In the genomic region with DNA sequence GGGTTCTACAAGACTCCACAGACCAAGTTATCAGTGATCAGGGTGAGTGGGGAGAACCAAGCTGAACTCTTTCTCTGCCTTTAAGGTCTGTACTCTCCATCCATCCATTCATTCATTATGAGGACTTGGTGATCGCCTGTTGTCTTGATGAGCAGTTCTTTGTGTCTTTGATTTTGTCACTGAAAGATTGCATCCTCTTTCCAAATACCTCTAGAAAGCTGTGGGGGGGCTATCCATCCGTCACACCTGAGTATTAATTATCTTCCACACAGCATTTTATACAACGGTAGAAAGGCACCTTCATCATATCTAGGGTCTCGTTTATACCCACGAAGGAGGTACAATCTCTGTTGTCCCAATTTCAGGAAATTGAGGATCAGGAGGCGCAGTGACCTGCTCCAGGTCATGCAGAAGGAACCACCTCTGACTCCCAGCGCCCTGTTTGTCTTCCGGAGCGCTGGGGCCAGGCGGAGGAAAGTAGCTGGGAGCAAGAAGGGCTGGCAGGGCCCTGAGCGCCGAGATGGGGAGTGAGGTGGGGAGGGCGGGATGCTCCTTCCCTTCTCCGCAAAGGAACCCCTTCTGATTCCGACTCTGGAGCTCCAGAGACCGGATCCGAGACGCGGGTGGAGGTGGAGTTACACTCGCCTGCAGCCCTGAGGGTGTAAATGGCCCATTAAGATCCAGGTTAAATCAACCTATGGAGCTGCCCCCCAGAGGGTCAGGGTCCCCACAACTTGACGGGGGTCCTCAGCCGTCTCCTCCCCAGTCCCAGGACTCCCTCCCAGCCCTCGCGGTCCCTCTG, we compare ENCODE assay signal across 8 cellular contexts. TPM values are rescaled to one million over a fixed set of nuclear protein-coding genes. Genes with fewer than 3 reads are reported as not detected.
A peak's percentile ranks its signal among the peaks of the same experiment; 100 is the strongest.
DNase-seq lines count a peak whose midpoint lies in the region; ATAC-seq and TF ChIP-seq lines count a peak whose summit lies in the region.

No MANE protein-coding gene starts in this region.

- no peaks in the 10 kb centered on the region for H3K36me3 ChIP-seq in iPS-15b (ENCODE audit: control insufficient read depth, insufficient read depth, low read length)

- CTCF ChIA-PET in activated CD8-positive, alpha-beta T cell treated with anti-CD3 and anti-CD28 coated beads for 36 hours (lab: Charles Lee) = interaction anchor here (1.0 to 1.5 kb wide), 3 partner anchors 52 to 263 kb away, joined by 3 to 4 read pairs (median 4); partner anchors contain the start of gene METTL22

- H3K9ac ChIP-seq in iPS-15b (ENCODE audit: low read depth, low read length) = no peak overlapping the region

- peak overlapping the region; percentile 87 for H3K4me3 Mint-ChIP-seq in activated T-cell treated with anti-CD3 and anti-CD28 coated beads, Interleukin-2, amount 50 U/mL, for 24 hours
- peak overlapping the region; percentile 78 for H3K4me3 Mint-ChIP-seq in activated CD8-positive, alpha-beta T cell treated with anti-CD3 and anti-CD28 coated beads for 36 hours

- peak overlapping the region; percentile 82 for H3K4me3 ChIP-seq in iPS-15b (ENCODE audit: low read depth, low read length)

- H3K9me3 ChIP-seq in iPS-15b (ENCODE audit: control insufficient read depth, insufficient read depth, low read length) = no peaks in the 10 kb centered on the region

- H3K36me3 Mint-ChIP-seq in activated T-cell treated with anti-CD3 and anti-CD28 coated beads, Interleukin-2, amount 50 U/mL, for 24 hours (ENCODE audit: low read depth) = peaks cover 4% of the 10 kb centered on the region
- peaks cover 2% of the 10 kb centered on the region for H3K36me3 Mint-ChIP-seq in activated CD8-positive, alpha-beta T cell treated with anti-CD3 and anti-CD28 coated beads for 36 hours (ENCODE audit: low read depth)

- DNase-seq in activated T-cell treated with anti-CD3 and anti-CD28 coated beads, Interleukin-2, amount 50 U/mL, for 24 hours = no peak
- no peak for DNase-seq in activated T-cell treated with anti-CD3 and anti-CD28 coated beads for 4 hours
- DNase-seq in activated CD8-positive, alpha-beta T cell treated with anti-CD3 and anti-CD28 coated beads for 36 hours = no peak
- no peak for DNase-seq in stimulated activated naive CD8-positive, alpha-beta T cell treated with anti-CD3 and anti-CD28 coated beads, Interleukin-15, Interleukin-2, amounts not matched to agents 100 U/mL and 50 U/mL, for 24 hours
- DNase-seq in 8988T = no peak
- no peak for DNase-seq in GM19238 (ENCODE audit: insufficient read length, low spot score)

- H3K27ac Mint-ChIP-seq in activated T-cell treated with anti-CD3 and anti-CD28 coated beads, Interleukin-2, amount 50 U/mL, for 24 hours = peak overlapping the region; percentile 47
- H3K27ac Mint-ChIP-seq in activated CD8-positive, alpha-beta T cell treated with anti-CD3 and anti-CD28 coated beads for 36 hours = no peak overlapping the region

- peaks cover 26% of the 10 kb centered on the region for H3K27me3 ChIP-seq in iPS-15b (ENCODE audit: control insufficient read depth, insufficient read depth, low read length)

- intact Hi-C loops in activated CD8-positive, alpha-beta T cell treated with anti-CD3 and anti-CD28 coated beads for 36 hours (cut with micrococcal nuclease) = no loop called here

- H3K4me1 ChIP-seq in iPS-15b (ENCODE audit: control insufficient read depth, insufficient read depth, low read length) = no peaks in the 10 kb centered on the region

- H3K27me3 Mint-ChIP-seq in activated T-cell treated with anti-CD3 and anti-CD28 coated beads, Interleukin-2, amount 50 U/mL, for 24 hours = no peaks in the 10 kb centered on the region
- H3K27me3 Mint-ChIP-seq in activated CD8-positive, alpha-beta T cell treated with anti-CD3 and anti-CD28 coated beads for 36 hours = no peaks in the 10 kb centered on the region

- no peak for TF ChIP-seq CTCF in activated CD8-positive, alpha-beta T cell treated with anti-CD3 and anti-CD28 coated beads for 36 hours (IDR thresholded peaks at IDR 0.05)

- POLR2A ChIA-PET in activated CD8-positive, alpha-beta T cell treated with anti-CD3 and anti-CD28 coated beads for 36 hours (lab: Charles Lee) = interaction anchor here (1.0 to 1.3 kb wide), 3 partner anchors 9 to 31 kb away, joined by 3 to 4 read pairs (median 3); no protein-coding TSS in a partner anchor

- no peaks in the 10 kb centered on the region for H3K9me3 Mint-ChIP-seq in activated T-cell treated with anti-CD3 and anti-CD28 coated beads, Interleukin-2, amount 50 U/mL, for 24 hours
- H3K9me3 Mint-ChIP-seq in activated CD8-positive, alpha-beta T cell treated with anti-CD3 and anti-CD28 coated beads for 36 hours = no peaks in the 10 kb centered on the region

- peaks cover 26% of the 10 kb centered on the region for H3K4me1 Mint-ChIP-seq in activated T-cell treated with anti-CD3 and anti-CD28 coated beads, Interleukin-2, amount 50 U/mL, for 24 hours (ENCODE audit: low read depth)
- H3K4me1 Mint-ChIP-seq in activated CD8-positive, alpha-beta T cell treated with anti-CD3 and anti-CD28 coated beads for 36 hours (ENCODE audit: low read depth) = peaks cover 14% of the 10 kb centered on the region

- peak; percentile 30 for ATAC-seq in HG02981 (IDR thresholded peaks at IDR 0.05; ENCODE audit: unreplicated experiment)
- no peak for ATAC-seq in activated CD8-positive, alpha-beta T cell treated with anti-CD3 and anti-CD28 coated beads for 36 hours
- ATAC-seq in stimulated activated naive CD8-positive, alpha-beta T cell treated with anti-CD3 and anti-CD28 coated beads, Interleukin-15, Interleukin-2, amounts not matched to agents 100 U/mL and 50 U/mL, for 24 hours = peak; percentile 17

RNA-seq across cellular contexts. Expression of gene ABAT, which starts 0.6 kb away (rescaled TPM):
- total RNA-seq in activated CD8-positive, alpha-beta T cell treated with anti-CD3 and anti-CD28 coated beads for 36 hours = 1 to 10 TPM; 5.1 TPM

RNA-seq across cellular contexts. Expression of gene METTL22, which starts 52.3 kb away (rescaled TPM):
- 10 to 100 TPM; 31.7 to 31.9 TPM for total RNA-seq in activated CD8-positive, alpha-beta T cell treated with anti-CD3 and anti-CD28 coated beads for 36 hours
